In genomic region chrX:136170109-136170800, GRCh38 we compare ENCODE assay signal across 11 cellular contexts. TPM values are rescaled to one million over a fixed set of nuclear protein-coding genes. Genes with fewer than 3 reads are reported as not detected.
DNase-seq lines count a peak whose midpoint lies in the region; ATAC-seq, FAIRE-seq and TF ChIP-seq lines count a peak whose summit lies in the region.
"Had no signal": no experiment of that assay in that cellular context is flagged by ENCODE, and none has a peak within 500 bp of the region (broad histone marks: within the 10 kb centered on the region; RNA-seq: fewer than 3 reads in every experiment).

No MANE protein-coding gene starts in this region.

- peaks cover 13% of the 10 kb centered on the region; the same call in 1 of the 2 replicates for H3F3A ChIP-seq in GM23248 (ENCODE audit: insufficient read depth)

- peaks cover 8% of the 10 kb centered on the region for H3K79me2 ChIP-seq in GM23248 (ENCODE audit: insufficient read depth)

- H3K4me3 ChIP-seq in GM23248 (peak overlapping the region; percentile 43; the same call in 1 of the 2 replicates), bronchial epithelial cell (ENCODE audit: low read depth, low read length) (no peak overlapping the region), skeletal muscle tissue (ENCODE audit: low read length in 3 of 3) (peak overlapping the region; percentile 29 to 60 (median 56))

- no peaks in the 10 kb centered on the region for H3K27me3 ChIP-seq in GM23248 (replicated peaks; ENCODE audit: insufficient read depth)
- H3K27me3 ChIP-seq in bronchial epithelial cell (ENCODE audit: control insufficient read depth, insufficient read depth, low read length) = no peaks in the 10 kb centered on the region
- H3K27me3 ChIP-seq in skeletal muscle tissue (ENCODE audit: control insufficient read depth in 3 of 3, insufficient read depth in 3 of 3, low read length in 3 of 3) = no peaks in the 10 kb centered on the region

- no peak for TF ChIP-seq CTCF in bronchial epithelial cell (IDR thresholded peaks at IDR 0.05; ENCODE audit: insufficient read depth, low read length, severe bottlenecking)

- no peak overlapping the region for H2AFZ ChIP-seq in GM23248

- in situ Hi-C loops in GM23248 (cut with MboI) = no loop called here

- ATAC-seq in HG03354 (IDR thresholded peaks at IDR 0.05; ENCODE audit: poor library complexity, severe bottlenecking, unreplicated experiment) (no peak), HG03457 (IDR thresholded peaks at IDR 0.05; ENCODE audit: unreplicated experiment) (no peak)
- ATAC-seq: activated CD8-positive, alpha-beta memory T cell treated with anti-CD3 and anti-CD28 coated beads, Interleukin-2, amount 10 ng/mL, durations not matched to agents 7 days and 5 days had no signal

- H3K4me2 ChIP-seq in GM23248 (ENCODE audit: unreplicated experiment) = peak overlapping the region; percentile 64

- H3K9me3 ChIP-seq in GM23248 (ENCODE audit: low read depth) = no peaks in the 10 kb centered on the region
- H3K9me3 ChIP-seq in skeletal muscle tissue (ENCODE audit: control insufficient read depth in 3 of 3, low read length in 3 of 3) = no peaks in the 10 kb centered on the region

- DNase-seq in GM23248 (peak; percentile 67), bronchial epithelial cell (ENCODE audit: low read depth) (no peak), iris pigment epithelial cell (ENCODE audit: low read depth) (peak; percentile 54), NCI-H345 treated with DMSO at 0.1 percent for 48 hours (lab: John Stamatoyannopoulos, UW; ENCODE audit: unreplicated experiment) (no peak), NCI-H2227 (lab: John Stamatoyannopoulos, UW; ENCODE audit: unreplicated experiment) (no peak)
- DNase-seq: activated CD8-positive, alpha-beta memory T cell treated with anti-CD3 and anti-CD28 coated beads, Interleukin-2, amount 10 ng/mL, durations not matched to agents 7 days and 5 days; DMS153; effector memory CD4-positive, alpha-beta T cell had no signal

- H3K4me1 ChIP-seq in GM23248 (ENCODE audit: insufficient read depth) (peaks cover 34% of the 10 kb centered on the region), skeletal muscle tissue (ENCODE audit: control insufficient read depth in 3 of 3, insufficient read depth in 3 of 3, low read length in 3 of 3) (peaks cover 22 to 31% (median 22%) of the 10 kb centered on the region in 3 donors)

- H3K9ac ChIP-seq in GM23248 (peak overlapping the region; percentile 65), skeletal muscle tissue (ENCODE audit: low read depth in 1 of 3, low read length in 3 of 3) (peak overlapping the region; percentile 55 to 71 (median 63))

- FAIRE-seq in bronchial epithelial cell (lab: Jason Lieb, UNC) = peak; percentile 91

- H3K9me2 ChIP-seq in GM23248 (ENCODE audit: insufficient read depth) = no peaks in the 10 kb centered on the region

- WGBS in GM23248 (ENCODE audit: low coverage in 1 of 2, low lambda C conversion rate in 2 of 2, missing lambda C conversion rate in 2 of 2), 2 experiments = 38 to 45% methylated on average over 9 of the region's 9 CpGs

- H3K27ac ChIP-seq in GM23248 (peak overlapping the region; percentile 81), skeletal muscle tissue (ENCODE audit: low read depth, low read length) (peak overlapping the region; percentile 89)

- H3K36me3 ChIP-seq in GM23248 (ENCODE audit: low read depth) (no peaks in the 10 kb centered on the region), bronchial epithelial cell (ENCODE audit: control insufficient read depth, insufficient read depth, low read length) (no peaks in the 10 kb centered on the region), skeletal muscle tissue (ENCODE audit: control insufficient read depth in 3 of 3, insufficient read depth in 3 of 3, low read length in 3 of 3) (no peaks in the 10 kb centered on the region)

- H4K20me1 ChIP-seq in GM23248 (ENCODE audit: insufficient read depth) = no peaks in the 10 kb centered on the region

RNA-seq across cellular contexts. Expression of gene FHL1, which starts 22.9 kb away (rescaled TPM):
- 57.5 and 63.2 TPM in 2 replicates for total RNA-seq in GM23248 (2014; rRNA removed; shearing (Covaris generic))
- 55.1 and 55.8 TPM in 2 replicates for polyA plus RNA-seq in GM23248 (2016; fragmentation: Nextera tagmentation; extraction: Ambion mirVana)
- total RNA-seq in bronchial epithelial cell = 39.3 and 45.5 TPM in 2 replicates
- total RNA-seq in skeletal muscle tissue = 888 TPM

Comparison
In these comparisons a context has a peak if more than half of its experiments do, and no peak if none do; other contexts are left out.
1. DNase-seq: peak in GM23248 (single experiment) and iris pigment epithelial cell (single experiment); none in bronchial epithelial cell (single experiment), NCI-H345 treated with DMSO at 0.1 percent for 48 hours (single experiment) and NCI-H2227 (single experiment).
2. RNA of gene FHL1, which starts 22.9 kb away (total RNA-seq): 888 TPM in skeletal muscle tissue (single experiment); 57.5 to 63.2 TPM in GM23248 and 39.3 to 45.5 TPM in bronchial epithelial cell; every median in the first group is over 10 times any median in the second.